8 cellular contexts compared by ENCODE assay signal in the genomic region with DNA sequence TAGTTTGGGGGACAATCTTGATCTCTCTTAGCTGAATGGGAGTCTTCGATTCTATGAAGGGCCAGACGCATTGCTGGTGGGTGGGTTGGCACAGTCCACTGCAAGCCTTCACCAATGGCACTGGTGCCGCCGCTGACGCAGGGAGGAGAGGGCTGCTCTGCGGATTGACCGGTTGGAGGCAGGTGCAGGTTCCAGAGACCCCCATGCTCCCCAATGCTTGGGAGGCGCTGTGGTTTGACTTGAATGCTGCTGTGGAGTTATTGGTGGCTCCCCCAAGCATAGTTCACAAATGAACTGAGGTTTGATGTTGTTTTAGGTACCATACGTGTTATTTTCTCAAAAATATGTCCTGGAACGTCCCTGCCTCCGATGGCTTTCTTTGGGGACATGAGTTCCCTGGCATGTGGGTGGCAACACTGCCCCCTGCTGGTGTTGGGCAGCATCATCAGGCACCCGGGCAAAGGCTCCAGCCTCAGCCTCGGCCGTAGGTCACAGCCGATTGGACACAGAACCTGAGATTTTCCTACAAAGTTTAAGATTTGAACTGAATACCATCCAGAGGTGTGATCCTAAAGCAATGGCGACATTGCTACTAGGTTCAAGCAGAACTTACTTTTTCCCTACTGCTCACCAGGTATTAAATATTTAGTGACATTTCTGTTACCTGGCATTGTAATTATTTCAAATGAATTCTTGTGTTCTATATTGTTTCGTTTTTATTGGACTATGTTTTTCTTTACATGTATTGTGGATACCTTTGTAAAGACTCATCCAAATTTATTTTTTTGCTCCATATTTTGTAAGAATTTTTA.
DNase-seq lines count a peak whose midpoint lies in the region; ATAC-seq and TF ChIP-seq lines count a peak whose summit lies in the region.

No MANE protein-coding gene starts in this region.

- H3K27ac ChIP-seq in dorsolateral prefrontal cortex (peak overlapping the region in 1 of 59 donors; percentile 17), lung (ENCODE audit: low read depth in 1 of 2, low read length in 1 of 2) (no peak overlapping the region)

- peak; percentile 5 for DNase-seq in AG09309 (ENCODE audit: low read depth)
- peak; percentile 30 for DNase-seq in NCI-H226
- peak; percentile 83 to 85 for DNase-seq in activated CD4-positive, alpha-beta T cell treated with anti-CD3 and anti-CD28 coated beads, Interleukin-2, amount 50 U/mL, for 48 hours
- peak; percentile 66 to 87 (median 78) for DNase-seq in dorsolateral prefrontal cortex
- peak; percentile 73 for DNase-seq in lung (ENCODE audit: low spot score)
- DNase-seq in stimulated activated CD8-positive, alpha-beta memory T cell treated with anti-CD3 and anti-CD28 coated beads, Interleukin-12 subunit alpha, Interleukin-12 subunit beta, amount 100 ng/mL, for 24 hours (ENCODE audit: extremely low read depth) = peak; percentile 45

- TF ChIP-seq CTCF in AG09309 (IDR thresholded peaks at IDR 0.05; ENCODE audit: control insufficient read depth, insufficient read depth, low read depth, low read length, missing control alignments) = peak; percentile 98
- peak; percentile 84 to 100 (median 98) for TF ChIP-seq CTCF in dorsolateral prefrontal cortex (IDR thresholded peaks at IDR 0.05 in 54 of 56, conservative IDR thresholded peaks at IDR 0.05 in 2 of 56; ENCODE audit: low read depth in 1 of 56, partially characterized antibody in 56 of 56)
- peak; percentile 91 for TF ChIP-seq CTCF in lung (IDR thresholded peaks at IDR 0.05; ENCODE audit: control extremely low read depth, extremely low read depth)

- intact Hi-C loops in dorsolateral prefrontal cortex (cut with DNase I) = loop anchor here (2.0 to 10.0 kb wide), 8 partner anchors 102 to 635 kb away; a partner anchor contains a TSS

- no peaks in the 10 kb centered on the region for H3K9me3 ChIP-seq in lung (ENCODE audit: control insufficient read depth in 2 of 2, insufficient read depth in 1 of 2, low read length in 1 of 2)

- H3K4me3 ChIP-seq in AG09309 (ENCODE audit: control insufficient read depth, low read depth, low read length) (no peak overlapping the region), dorsolateral prefrontal cortex (peak overlapping the region in 3 of 59 donors; percentile 13 to 16 (median 14)), lung (no peak overlapping the region)

- ATAC-seq in GM18511 (IDR thresholded peaks at IDR 0.05; ENCODE audit: unreplicated experiment) (peak; percentile 88), HG03060 (IDR thresholded peaks at IDR 0.05; ENCODE audit: low read depth, unreplicated experiment) (peak; percentile 59), lung (ENCODE audit: insufficient read depth, low FRiP score) (peak; percentile 83)

- H3K4me1 ChIP-seq in lung (ENCODE audit: control insufficient read depth in 2 of 2, insufficient read depth in 2 of 2, low read length in 2 of 2) = no peaks in the 10 kb centered on the region

- WGBS in lung, 2 donors = 28 to 31% methylated on average over 17 of the region's 17 CpGs

- H3K27me3 ChIP-seq in dorsolateral prefrontal cortex (no peaks in the 10 kb centered on the region), lung (ENCODE audit: control insufficient read depth, insufficient read depth) (no peaks in the 10 kb centered on the region)

- no peaks in the 10 kb centered on the region for H3K36me3 ChIP-seq in lung (ENCODE audit: control insufficient read depth in 2 of 2, insufficient read depth in 2 of 2, low read length in 2 of 2)

Comparison
In these comparisons a context has a peak if more than half of its experiments do, and no peak if none do; other contexts are left out.
1. DNase-seq: peak in every context shown above with its lines; median percentile 84 in activated CD4-positive, alpha-beta T cell treated with anti-CD3 and anti-CD28 coated beads, Interleukin-2, amount 50 U/mL, for 48 hours; 78 in dorsolateral prefrontal cortex; 73 in lung; 45 in stimulated activated CD8-positive, alpha-beta memory T cell treated with anti-CD3 and anti-CD28 coated beads, Interleukin-12 subunit alpha, Interleukin-12 subunit beta, amount 100 ng/mL, for 24 hours; 30 in NCI-H226; 5 in AG09309.